In the genomic region with DNA sequence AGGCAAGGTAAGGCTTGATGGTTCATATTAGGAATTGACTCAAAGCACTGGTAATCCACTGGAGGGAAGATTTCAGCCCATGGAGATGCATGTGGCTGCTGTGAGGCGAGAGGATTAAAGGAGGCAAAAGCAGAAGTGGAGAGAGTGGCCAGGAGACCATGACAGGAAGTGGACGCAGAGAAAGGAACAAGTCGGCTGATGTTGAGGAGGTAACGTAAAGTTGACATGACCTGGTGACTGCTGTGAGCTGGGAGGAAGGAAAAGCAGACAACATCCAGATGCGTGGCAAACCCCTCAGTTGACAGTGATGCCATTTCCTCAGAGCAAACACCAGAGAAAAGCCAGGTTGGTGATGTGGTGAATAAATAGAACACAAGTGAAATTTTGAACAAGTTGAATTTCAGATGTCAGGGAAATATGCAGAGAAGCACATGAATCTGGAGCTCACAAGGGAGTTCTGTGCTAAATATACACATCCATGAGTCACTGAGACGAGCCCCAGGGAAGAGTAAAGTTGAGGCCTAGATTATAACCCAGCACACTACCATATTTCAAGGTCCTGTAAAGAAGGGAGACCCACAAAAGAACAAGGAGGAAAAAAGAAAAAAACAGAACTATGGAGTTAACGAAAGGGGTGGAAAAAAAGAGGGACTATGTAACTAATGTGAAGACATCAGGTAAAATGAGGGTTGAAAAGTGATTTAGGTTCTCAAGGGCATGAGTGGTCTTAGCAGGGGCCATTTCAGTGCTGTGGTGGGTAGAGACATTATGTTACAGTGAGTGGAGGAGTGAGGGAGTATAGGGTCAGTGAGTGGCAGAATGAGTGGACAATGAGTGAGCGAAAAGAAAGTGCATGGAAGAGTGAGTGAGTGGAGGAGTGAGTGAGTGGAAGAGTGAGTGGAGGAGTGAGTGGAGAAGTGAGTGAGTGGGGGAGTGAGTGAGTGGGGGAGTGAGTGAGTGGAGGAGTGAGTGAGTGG, we compare ENCODE assay signal across 10 cellular contexts.
A peak's percentile ranks its signal among the peaks of the same experiment; 100 is the strongest.
DNase-seq lines count a peak whose midpoint lies in the region; ATAC-seq and TF ChIP-seq lines count a peak whose summit lies in the region.
"Had no signal": no experiment of that assay in that cellular context is flagged by ENCODE, and none has a peak within 500 bp of the region (broad histone marks: within the 10 kb centered on the region; RNA-seq: fewer than 3 reads in every experiment).

No MANE protein-coding gene starts in this region.

- no peaks in the 10 kb centered on the region for H3K27me3 Mint-ChIP-seq in natural killer cell (ENCODE audit: low read depth in 2 of 2)

- H3K9me3 ChIP-seq in Peyer's patch, result no peaks in the 10 kb centered on the region
- H3K9me3 ChIP-seq: SJSA1 had no signal

- no peaks in the 10 kb centered on the region for H3K9me3 Mint-ChIP-seq in natural killer cell

- no peak for TF ChIP-seq POLR2A in Peyer's patch (IDR thresholded peaks at IDR 0.05)

- intact Hi-C loops in natural killer cell (cut with micrococcal nuclease), result no loop called here

- DNase-seq in Peyer's patch (peak in 2 of 3 donors; percentile 63 to 72), natural killer cell (peak; percentile 36), occipital lobe (lab: John Stamatoyannopoulos, UW) (no peak), NCI-H774 (lab: John Stamatoyannopoulos, UW) (no peak), NCI-H2196 (lab: John Stamatoyannopoulos, UW; ENCODE audit: unreplicated experiment) (no peak)
- no peak for DNase-seq in activated naive CD4-positive, alpha-beta T cell treated with anti-CD3 and anti-CD28 coated beads, Interleukin-2, amount 50 U/mL, for 16 hours
- DNase-seq: activated naive CD4-positive, alpha-beta T cell treated with Interleukin-2 at 50 U/mL for 16 hours had no signal

- TF ChIP-seq CTCF in Peyer's patch (IDR thresholded peaks at IDR 0.05) (no peak), natural killer cell (IDR thresholded peaks at IDR 0.05) (no peak)

- peak; percentile 43 for ATAC-seq in GM18870 (IDR thresholded peaks at IDR 0.05; ENCODE audit: unreplicated experiment)
- ATAC-seq in HG02870 (IDR thresholded peaks at IDR 0.05; ENCODE audit: unreplicated experiment), result peak; percentile 46
- ATAC-seq in natural killer cell, result peak; percentile 45 to 68 (median 49)

- H3K4me1 ChIP-seq in Peyer's patch, result peaks cover 0 to 5% (median 0%) of the 10 kb centered on the region in 4 donors
- H3K4me1 ChIP-seq: SJSA1 had no signal

- no peak overlapping the region for H3K4me3 Mint-ChIP-seq in natural killer cell

- no peaks in the 10 kb centered on the region for H3K27me3 ChIP-seq in Peyer's patch
- H3K27me3 ChIP-seq: SJSA1 had no signal

- H3K27ac ChIP-seq in Peyer's patch, result peak overlapping the region in 3 of 4 donors; percentile 14 to 44 (median 21)
- H3K27ac ChIP-seq: SJSA1 had no signal

- peaks cover 37 to 41% of the 10 kb centered on the region in 2 donors for H3K4me1 Mint-ChIP-seq in natural killer cell

- no peak overlapping the region for H3K27ac Mint-ChIP-seq in natural killer cell

- H3K36me3 Mint-ChIP-seq in natural killer cell, result no peaks in the 10 kb centered on the region

- H3K36me3 ChIP-seq in Peyer's patch, result no peaks in the 10 kb centered on the region
- H3K36me3 ChIP-seq: SJSA1 had no signal

- H3K4me3 ChIP-seq in Peyer's patch, result no peak overlapping the region
- H3K4me3 ChIP-seq: SJSA1 had no signal

Comparison
In these comparisons a context has a peak if more than half of its experiments do, and no peak if none do; other contexts are left out.
1. DNase-seq: peak in Peyer's patch (2 of 3) and natural killer cell (single experiment); none in occipital lobe (single experiment), NCI-H774 (single experiment), NCI-H2196 (single experiment) and activated naive CD4-positive, alpha-beta T cell treated with anti-CD3 and anti-CD28 coated beads, Interleukin-2, amount 50 U/mL, for 16 hours (single experiment).
2. Peak in every context shown above with its lines, with median percentiles within 50 percentile points of each other: ATAC-seq.